8 cellular contexts compared by ENCODE assay signal in genomic region chr19:40139533-40140287, GRCh38.
A peak's percentile ranks its signal among the peaks of the same experiment; 100 is the strongest.
DNase-seq lines count a peak whose midpoint lies in the region; ATAC-seq and TF ChIP-seq lines count a peak whose summit lies in the region.

No MANE protein-coding gene starts in this region.

- H3K4me3 Mint-ChIP-seq in activated naive CD4-positive, alpha-beta T cell treated with anti-CD3 and anti-CD28 coated beads, Interleukin-2, amount 50 U/mL, for 24 hours = no peak overlapping the region

- no peaks in the 10 kb centered on the region for H3K27me3 Mint-ChIP-seq in activated naive CD4-positive, alpha-beta T cell treated with anti-CD3 and anti-CD28 coated beads, Interleukin-2, amount 50 U/mL, for 24 hours

- ATAC-seq in GM19328 (IDR thresholded peaks at IDR 0.05; ENCODE audit: unreplicated experiment) (no peak), GM21737 (IDR thresholded peaks at IDR 0.05; ENCODE audit: unreplicated experiment) (no peak)

- no peaks in the 10 kb centered on the region for H3K9me3 Mint-ChIP-seq in activated naive CD4-positive, alpha-beta T cell treated with anti-CD3 and anti-CD28 coated beads, Interleukin-2, amount 50 U/mL, for 24 hours

- no peaks in the 10 kb centered on the region for H3K36me3 Mint-ChIP-seq in activated naive CD4-positive, alpha-beta T cell treated with anti-CD3 and anti-CD28 coated beads, Interleukin-2, amount 50 U/mL, for 24 hours

- TF ChIP-seq CTCF in foreskin fibroblast (IDR thresholded peaks at IDR 0.05; ENCODE audit: low read depth, low read length) = peak; percentile 60

- peak overlapping the region; percentile 25 for H3K27ac Mint-ChIP-seq in activated naive CD4-positive, alpha-beta T cell treated with anti-CD3 and anti-CD28 coated beads, Interleukin-2, amount 50 U/mL, for 24 hours

- H3K4me1 Mint-ChIP-seq in activated naive CD4-positive, alpha-beta T cell treated with anti-CD3 and anti-CD28 coated beads, Interleukin-2, amount 50 U/mL, for 24 hours = peaks cover 24% of the 10 kb centered on the region

- no peak overlapping the region for H3K4me3 ChIP-seq in foreskin fibroblast (ENCODE audit: low read depth in 1 of 2, low read length in 2 of 2)

- no peak for DNase-seq in activated naive CD4-positive, alpha-beta T cell (lab: John Stamatoyannopoulos, UW)
- DNase-seq in NCI-H1105 (lab: John Stamatoyannopoulos, UW) (peak; percentile 38), SW480 (ENCODE audit: low spot score) (peak; percentile 73), foreskin fibroblast (peak; percentile 32 to 72), putamen (ENCODE audit: low spot score) (peak; percentile 21)

Comparison
In these comparisons a context has a peak if more than half of its experiments do, and no peak if none do; other contexts are left out.
1. DNase-seq: peak in NCI-H1105 (single experiment), SW480 (single experiment), foreskin fibroblast (2 of 2) and putamen (single experiment); none in activated naive CD4-positive, alpha-beta T cell (0 of 4).